ENCODE assay signal across 19 cellular contexts in genomic region chr20:10300582-10301108, GRCh38.
"Had no signal": no experiment of that assay in that cellular context is flagged by ENCODE, and none has a peak within 500 bp of the region (broad histone marks: within the 10 kb centered on the region; RNA-seq: fewer than 3 reads in every experiment).

No MANE protein-coding gene starts in this region.

- H3K27ac ChIP-seq: colonic mucosa, esophagus squamous epithelium, gastroesophageal sphincter, right atrium auricular region, sigmoid colon, skin epidermis, testis had no signal

- H3K4me1 ChIP-seq: colonic mucosa, esophagus squamous epithelium, gastroesophageal sphincter, right atrium auricular region, sigmoid colon, testis had no signal

- H3K36me3 ChIP-seq: colonic mucosa, esophagus squamous epithelium, gastroesophageal sphincter, right atrium auricular region, sigmoid colon had no signal

- DNase-seq: colonic mucosa; dermis blood vessel endothelial cell; esophagus squamous epithelium; foreskin fibroblast; glutamatergic neuron; kidney glomerular epithelial cell; mucosa of descending colon; naive thymus-derived CD8-positive, alpha-beta T cell; posterior cingulate gyrus; sigmoid colon; stimulated activated CD4-positive, alpha-beta T cell treated with anti-CD3 and anti-CD28 coated beads, Interleukin-2, amount 100 ng/mL, for 24 hours; stimulated activated CD4-positive, alpha-beta T cell treated with anti-CD3 and anti-CD28 coated beads, Interleukin-4, amount 100 ng/mL, for 4 hours; stimulated activated naive B cell treated with anti-CD40 and anti-IgM and Interleukin-4, amounts not matched to agents 10 μg/mL and 1 μg/mL and 100 μg/mL, for 72 hours; stimulated activated naive CD8-positive, alpha-beta T cell treated with anti-CD3 and anti-CD28 coated beads, Interleukin-15, amount 100 ng/mL, for 72 hours; testis; trophoblast cell had no signal

- H3K4me3 ChIP-seq: colonic mucosa, esophagus squamous epithelium, gastroesophageal sphincter, mucosa of descending colon, right atrium auricular region, sigmoid colon, skin epidermis, testis had no signal

- H3K9me3 ChIP-seq: colonic mucosa, esophagus squamous epithelium, gastroesophageal sphincter, mucosa of descending colon, right atrium auricular region, sigmoid colon, testis had no signal

- ATAC-seq: gastroesophageal sphincter; mucosa of descending colon; naive thymus-derived CD8-positive, alpha-beta T cell; stimulated activated naive B cell treated with anti-CD40 and anti-IgM and Interleukin-4, amounts not matched to agents 10 μg/mL and 1 μg/mL and 100 μg/mL, for 72 hours; stimulated activated naive CD8-positive, alpha-beta T cell treated with anti-CD3 and anti-CD28 coated beads, Interleukin-15, amount 100 ng/mL, for 72 hours had no signal

- H3K27me3 ChIP-seq: colonic mucosa, esophagus squamous epithelium, right atrium auricular region, sigmoid colon, testis had no signal
